In genomic region chr21:44107037-44107501, GRCh38 we compare ENCODE assay signal across 8 cellular contexts. TPM values are rescaled to one million over a fixed set of nuclear protein-coding genes. Genes with fewer than 3 reads are reported as not detected.
DNase-seq lines count a peak whose midpoint lies in the region; ATAC-seq, FAIRE-seq and TF ChIP-seq lines count a peak whose summit lies in the region.
"Not testable (repeated sequence)": the region's sequence is repeated elsewhere in the genome, so short reads cannot be mapped to it uniquely, and the experiment has no call there.

PWP2 (plus strand) TSS chr21:44107399; CDS start chr21:44107417, 18 bp downstream.

- 0% methylated on average over 13 of the region's 66 CpGs; no CpG with 5 or more reads in 3 of the 4 donors for WGBS in adrenal gland, 4 donors
- 0% methylated on average over 27 of the region's 66 CpGs; no CpG with 5 or more reads in 1 of the 2 donors for WGBS in pancreas, 2 donors

- not testable (repeated sequence) for H3K36me3 ChIP-seq in adrenal gland (replicated peaks in 1 of 2); pancreas; uterus

- not testable (repeated sequence) for TF ChIP-seq POLR2A in adrenal gland (IDR thresholded peaks at IDR 0.05); uterus (IDR thresholded peaks at IDR 0.05)

- intact Hi-C loops in adrenal gland (cut with DNase I); cardiac septum (cut with DNase I); pancreas (cut with DNase I); uterus (cut with DNase I; ENCODE audit: low total_unique reads): not testable (repeated sequence)

- ATAC-seq in GM18502 (IDR thresholded peaks at IDR 0.05; ENCODE audit: poor library complexity, unreplicated experiment) (peak; percentile 89), HG03442 (IDR thresholded peaks at IDR 0.05; ENCODE audit: unreplicated experiment) (peak; percentile 79), pancreas (peak; percentile 95 to 98 (median 96))

- TF ChIP-seq CTCF in adrenal gland (IDR thresholded peaks at IDR 0.05); pancreas (IDR thresholded peaks at IDR 0.05); uterus (IDR thresholded peaks at IDR 0.05): not testable (repeated sequence)

- H3K9me3 ChIP-seq in adrenal gland (replicated peaks in 1 of 3); pancreas; uterus: not testable (repeated sequence)

- not testable (repeated sequence) for FAIRE-seq in pancreas (lab: Jason Lieb, UNC)

- H3K27ac ChIP-seq in adrenal gland (peak within 1 kb of the TSS in 1 of 5 donors; percentile 69), uterus (peak within 1 kb of the TSS in 1 of 2 donors; percentile 42)
- H3K27ac ChIP-seq in pancreas, result not testable (repeated sequence)

- H3K27me3 ChIP-seq in adrenal gland, pancreas, uterus: not testable (repeated sequence)

- not testable (repeated sequence) for H3K4me1 ChIP-seq in adrenal gland (replicated peaks in 1 of 2); pancreas; uterus

- DNase-seq in H4 (ENCODE audit: low spot score), result not testable (repeated sequence)
- DNase-seq in T-helper 22 cell (ENCODE audit: low read depth) (peak; percentile 50), adrenal gland (peak; percentile 12 to 71 (median 27)), cardiac septum (ENCODE audit: low spot score) (peak; percentile 51), pancreas (peak in 3 of 6 donors; percentile 15 to 49 (median 15)), uterus (peak; percentile 20 to 25)

- H3K4me3 ChIP-seq in adrenal gland (peak within 1 kb of the TSS in 1 of 4 donors; percentile 42), pancreas (peak within 1 kb of the TSS in 2 of 4 donors; percentile 28 to 35), uterus (peak within 1 kb of the TSS in 1 of 2 donors; percentile 40)

RNA-seq across cellular contexts. Expression of gene PWP2, which starts in this region (rescaled TPM):
- 11.5 and 32.8 TPM in 2 replicates for total RNA-seq in H4 (2014; rRNA removed; shearing (Covaris generic))
- 10 to 100 TPM in 2 of 8 donors, 1 to 10 TPM in 6; 4.0 to 33.0 (median 5.7) TPM for total RNA-seq in adrenal gland
- 1 to 10 TPM in 2 of 3 donors, under 1 TPM in 1; 0.09 to 5.7 (median 4.0) TPM for polyA plus RNA-seq in adrenal gland
- total RNA-seq in cardiac septum, result 1.6 TPM
- 1 to 10 TPM in 5 of 6 donors, under 1 TPM in 1; 0.87 to 5.8 (median 2.2) TPM for total RNA-seq in pancreas
- polyA plus RNA-seq in pancreas, result 10 to 100 TPM in 1 of 2 donors, 1 to 10 TPM in 1; 5.6 to 10.5 TPM
- total RNA-seq in uterus, result 1 to 10 TPM in 3 of 4 donors, not detected in 1; 5.2 to 9.1 (median 6.5) TPM
